Comparison of ENCODE assay signal across 15 cellular contexts in genomic region chr1:91510754-91511153, GRCh38.
"Had no signal": no experiment of that assay in that cellular context is flagged by ENCODE, and none has a peak within 500 bp of the region (broad histone marks: within the 10 kb centered on the region; RNA-seq: fewer than 3 reads in every experiment).

No MANE protein-coding gene starts in this region.

- H3K27me3 ChIP-seq: transverse colon had no signal

- H3K9me3 ChIP-seq: transverse colon had no signal

- DNase-seq: activated CD4-positive, alpha-beta memory T cell treated with anti-CD3 and anti-CD28 coated beads, Interleukin-2, amount 10 ng/mL, durations not matched to agents 7 days and 5 days; activated gamma-delta T cell treated with Interleukin-2 at 50 U/mL for 16 hours; effector memory CD4-positive, alpha-beta T cell; glutamatergic neuron; left ventricle myocardium superior; stimulated activated CD4-positive, alpha-beta T cell treated with anti-CD3 and anti-CD28 coated beads, Interleukin-2, amount 100 ng/mL, for 48 hours; stimulated activated CD8-positive, alpha-beta memory T cell treated with anti-CD3 and anti-CD28 coated beads, Interleukin-4, amount 100 ng/mL, for 48 hours; stimulated activated naive B cell treated with anti-CD40 and anti-IgM and Interleukin-4, amounts not matched to agents 10 μg/mL and 1 μg/mL and 100 μg/mL, for 72 hours; T-helper 9 cell; transverse colon had no signal

- H3K36me3 ChIP-seq: transverse colon had no signal

- H3K27me3 Mint-ChIP-seq: activated CD4-positive, alpha-beta memory T cell treated with anti-CD3 and anti-CD28 coated beads, Interleukin-2, amount 10 ng/mL, durations not matched to agents 7 days and 5 days; activated naive CD4-positive, alpha-beta T cell treated with anti-CD3 and anti-CD28 coated beads, Interleukin-2, amount 50 U/mL, for 24 hours; central memory CD8-positive, alpha-beta T cell; progenitor cell of endocrine pancreas; stimulated activated naive B cell treated with anti-CD40 and anti-IgM and Interleukin-4, amounts not matched to agents 10 μg/mL and 1 μg/mL and 100 μg/mL, for 72 hours had no signal

- ATAC-seq: esophagus mucosa; stimulated activated naive B cell treated with anti-CD40 and anti-IgM and Interleukin-4, amounts not matched to agents 10 μg/mL and 1 μg/mL and 100 μg/mL, for 72 hours had no signal

- H3K27ac ChIP-seq: transverse colon had no signal

- H3K9me3 Mint-ChIP-seq: activated CD4-positive, alpha-beta memory T cell treated with anti-CD3 and anti-CD28 coated beads, Interleukin-2, amount 10 ng/mL, durations not matched to agents 7 days and 5 days; activated naive CD4-positive, alpha-beta T cell treated with anti-CD3 and anti-CD28 coated beads, Interleukin-2, amount 50 U/mL, for 24 hours; activated T-helper 1 cell treated with anti-CD3 and anti-CD28 coated beads, Interleukin-12 subunit alpha, Interleukin-12 subunit beta, Interleukin-2, Interleukin-4 antibody, amounts not matched to agents 30 ng/mL and 10 ng/mL and 1 ng/mL, durations not matched to agents 14 hours and 24 hours and 36 hours; central memory CD8-positive, alpha-beta T cell; stimulated activated naive B cell treated with anti-CD40 and anti-IgM and Interleukin-4, amounts not matched to agents 10 μg/mL and 1 μg/mL and 100 μg/mL, for 72 hours had no signal

- H3K4me3 Mint-ChIP-seq: activated CD4-positive, alpha-beta memory T cell treated with anti-CD3 and anti-CD28 coated beads, Interleukin-2, amount 10 ng/mL, durations not matched to agents 7 days and 5 days; activated naive CD4-positive, alpha-beta T cell treated with anti-CD3 and anti-CD28 coated beads, Interleukin-2, amount 50 U/mL, for 24 hours; activated T-helper 1 cell treated with anti-CD3 and anti-CD28 coated beads, Interleukin-12 subunit alpha, Interleukin-12 subunit beta, Interleukin-2, Interleukin-4 antibody, amounts not matched to agents 30 ng/mL and 10 ng/mL and 1 ng/mL, durations not matched to agents 14 hours and 24 hours and 36 hours; central memory CD8-positive, alpha-beta T cell; stimulated activated naive B cell treated with anti-CD40 and anti-IgM and Interleukin-4, amounts not matched to agents 10 μg/mL and 1 μg/mL and 100 μg/mL, for 72 hours had no signal

- H3K4me3 ChIP-seq: transverse colon had no signal

- H3K4me1 Mint-ChIP-seq: activated naive CD4-positive, alpha-beta T cell treated with anti-CD3 and anti-CD28 coated beads, Interleukin-2, amount 50 U/mL, for 24 hours; stimulated activated naive B cell treated with anti-CD40 and anti-IgM and Interleukin-4, amounts not matched to agents 10 μg/mL and 1 μg/mL and 100 μg/mL, for 72 hours had no signal

- H3K27ac Mint-ChIP-seq: activated CD4-positive, alpha-beta memory T cell treated with anti-CD3 and anti-CD28 coated beads, Interleukin-2, amount 10 ng/mL, durations not matched to agents 7 days and 5 days; activated naive CD4-positive, alpha-beta T cell treated with anti-CD3 and anti-CD28 coated beads, Interleukin-2, amount 50 U/mL, for 24 hours; activated T-helper 1 cell treated with anti-CD3 and anti-CD28 coated beads, Interleukin-12 subunit alpha, Interleukin-12 subunit beta, Interleukin-2, Interleukin-4 antibody, amounts not matched to agents 30 ng/mL and 10 ng/mL and 1 ng/mL, durations not matched to agents 14 hours and 24 hours and 36 hours; progenitor cell of endocrine pancreas; stimulated activated naive B cell treated with anti-CD40 and anti-IgM and Interleukin-4, amounts not matched to agents 10 μg/mL and 1 μg/mL and 100 μg/mL, for 72 hours had no signal
